ENCODE assay signal across 27 cellular contexts in genomic region chr11:34182425-34182824, GRCh38.
"Had no signal": no experiment of that assay in that cellular context is flagged by ENCODE, and none has a peak within 500 bp of the region (broad histone marks: within the 10 kb centered on the region; RNA-seq: fewer than 3 reads in every experiment).

No MANE protein-coding gene starts in this region.

- H3K9me3 Mint-ChIP-seq: naive thymus-derived CD8-positive, alpha-beta T cell; nephron; neural crest cell; stimulated activated memory B cell treated with anti-CD40 and anti-IgM and Interleukin-4, amounts not matched to agents 10 μg/mL and 1 μg/mL and 100 μg/mL, for 72 hours had no signal

- H3K36me3 Mint-ChIP-seq: naive thymus-derived CD8-positive, alpha-beta T cell; stimulated activated memory B cell treated with anti-CD40 and anti-IgM and Interleukin-4, amounts not matched to agents 10 μg/mL and 1 μg/mL and 100 μg/mL, for 72 hours had no signal

- H3K27me3 ChIP-seq: left lung, ovary, right atrium auricular region, right lobe of liver, stomach, testis, thyroid gland, transverse colon, upper lobe of left lung had no signal

- DNase-seq: hippocampal formation; left colon; left lung; mammary epithelial cell; mesenchymal stem cell; naive thymus-derived CD8-positive, alpha-beta T cell; nucleus accumbens; ovary; right lobe of liver; stimulated activated CD4-positive, alpha-beta T cell treated with anti-CD3 and anti-CD28 coated beads, Interleukin-2, amount 100 ng/mL, for 48 hours; stimulated activated CD4-positive, alpha-beta T cell treated with anti-CD3 and anti-CD28 coated beads, Interleukin-4, amount 100 ng/mL, for 4 hours; stimulated activated CD8-positive, alpha-beta memory T cell treated with anti-CD3 and anti-CD28 coated beads, Interleukin-4, amount 100 ng/mL, for 48 hours; stimulated activated naive CD8-positive, alpha-beta T cell treated with anti-CD3 and anti-CD28 coated beads, Interleukin-15, Interleukin-2, amounts not matched to agents 100 U/mL and 50 U/mL, for 24 hours; stomach; testis; thyroid gland; transverse colon; upper lobe of left lung had no signal

- H3K4me1 Mint-ChIP-seq: naive thymus-derived CD8-positive, alpha-beta T cell had no signal

- H3K36me3 ChIP-seq: left lung, lower lobe of right lung, ovary, right atrium auricular region, right lobe of liver, stomach, thyroid gland, transverse colon, upper lobe of left lung had no signal

- H3K27ac ChIP-seq: left lung, lower lobe of right lung, ovary, right atrium auricular region, right lobe of liver, testis, thyroid gland, transverse colon, upper lobe of left lung had no signal

- H3K27ac Mint-ChIP-seq: nephron; progenitor cell of endocrine pancreas; stimulated activated memory B cell treated with anti-CD40 and anti-IgM and Interleukin-4, amounts not matched to agents 10 μg/mL and 1 μg/mL and 100 μg/mL, for 72 hours had no signal

- H3K27me3 Mint-ChIP-seq: progenitor cell of endocrine pancreas; stimulated activated memory B cell treated with anti-CD40 and anti-IgM and Interleukin-4, amounts not matched to agents 10 μg/mL and 1 μg/mL and 100 μg/mL, for 72 hours had no signal

- H3K4me2 ChIP-seq: smooth muscle cell had no signal

- H3K4me1 ChIP-seq: lower lobe of right lung, testis, transverse colon had no signal

- H3K4me3 ChIP-seq: left lung, lower lobe of right lung, ovary, right atrium auricular region, right lobe of liver, smooth muscle cell, stomach, testis, thyroid gland, transverse colon, upper lobe of left lung had no signal

- H3K4me3 Mint-ChIP-seq: naive thymus-derived CD8-positive, alpha-beta T cell; nephron; neural crest cell; stimulated activated memory B cell treated with anti-CD40 and anti-IgM and Interleukin-4, amounts not matched to agents 10 μg/mL and 1 μg/mL and 100 μg/mL, for 72 hours had no signal

- H3K9me3 ChIP-seq: left lung, lower lobe of right lung, ovary, right atrium auricular region, right lobe of liver, stomach, testis, thyroid gland, transverse colon, upper lobe of left lung had no signal

- FAIRE-seq: keratinocyte, urothelium cell line had no signal

- ATAC-seq: left colon; left lung; lower lobe of right lung; naive thymus-derived CD8-positive, alpha-beta T cell; right lobe of liver; stimulated activated memory B cell treated with anti-CD40 and anti-IgM and Interleukin-4, amounts not matched to agents 10 μg/mL and 1 μg/mL and 100 μg/mL, for 72 hours had no signal
